ENCODE assay signal across 21 cellular contexts in genomic region chr12:108972226-108972757, GRCh38. TPM values are rescaled to one million over a fixed set of nuclear protein-coding genes. Genes with fewer than 3 reads are reported as not detected.
A peak's percentile ranks its signal among the peaks of the same experiment; 100 is the strongest.
DNase-seq lines count a peak whose midpoint lies in the region; ATAC-seq, FAIRE-seq and TF ChIP-seq lines count a peak whose summit lies in the region.
"Had no signal": no experiment of that assay in that cellular context is flagged by ENCODE, and none has a peak within 500 bp of the region (broad histone marks: within the 10 kb centered on the region; RNA-seq: fewer than 3 reads in every experiment).

No MANE protein-coding gene starts in this region.

- DNase-seq in NCI-H2081 (lab: John Stamatoyannopoulos, UW) (peak; percentile 5 to 53), NCI-H2081 treated with DMSO at 0.1 percent for 48 hours (lab: John Stamatoyannopoulos, UW) (no peak), NCI-H2029 treated with DMSO at 0.1 percent for 48 hours (lab: John Stamatoyannopoulos, UW) (peak; percentile 24), GM12878 (ENCODE audit: low read depth, low spot score) (no peak), neuronal stem cell (ENCODE audit: low spot score) (no peak), endothelial cell (ENCODE audit: low spot score) (no peak), trophoblast cell (no peak)
- no peak for DNase-seq in activated T-cell treated with anti-CD3 and anti-CD28 coated beads, Interleukin-2, amount 50 U/mL, for 24 hours
- DNase-seq: Caco-2, GOT3, Kasumi-1, NCI-H1048, NCI-H187, NCI-H2227 treated with DMSO at 0.1 percent for 48 hours, NCI-H526, SIG-M5, T-helper 17 cell had no signal

- no peak for ATAC-seq in GM12878
- ATAC-seq: T-helper 17 cell had no signal

- POLR2A ChIA-PET in GM12878 (lab: Charles Lee), result no interaction called here

- no peaks in the 10 kb centered on the region for H3K9me3 ChIP-seq in GM12878 (replicated peaks; ENCODE audit: control insufficient read depth, insufficient read depth, low read length)
- H3K9me3 ChIP-seq in neuronal stem cell (replicated peaks in 1 of 2; ENCODE audit: control insufficient read depth in 2 of 2, insufficient read depth in 1 of 2, low read depth in 1 of 2, low read length in 2 of 2), result peaks cover 0 to 3% of the 10 kb centered on the region in 2 donors
- no peaks in the 10 kb centered on the region for H3K9me3 ChIP-seq in trophoblast cell (ENCODE audit: insufficient read depth, low read depth, low read length)
- H3K9me3 ChIP-seq: Caco-2 had no signal

- WGBS in GM12878 (ENCODE audit: insufficient coverage, insufficient replicate concordance, low lambda C conversion rate, missing lambda C conversion rate), result 40% methylated on average over 10 of the region's 10 CpGs
- no CpG with 5 or more reads among the region's 10 CpGs for WGBS in neuronal stem cell (ENCODE audit: extremely low coverage in 2 of 2, insufficient read length in 2 of 2, insufficient replicate concordance in 1 of 2), 2 donors
- no CpG with 5 or more reads among the region's 10 CpGs for WGBS in trophoblast cell (ENCODE audit: extremely low coverage, insufficient coverage, insufficient read length)

- no peak overlapping the region for H2BK15ac ChIP-seq in neuronal stem cell (ENCODE audit: low read length)

- TF ChIP-seq EP300 in GM12878 (IDR thresholded peaks at IDR 0.05; ENCODE audit: borderline replicate concordance in 1 of 2, control insufficient read depth in 1 of 2, low read depth in 2 of 2, low read length in 2 of 2), result no peak

- no peak overlapping the region for H3K4me2 ChIP-seq in GM12878 (ENCODE audit: control insufficient read depth, insufficient read depth)
- H3K4me2 ChIP-seq in neuronal stem cell (ENCODE audit: insufficient read depth, low read length, poor library complexity, severe bottlenecking), result no peak overlapping the region
- H3K4me2 ChIP-seq in trophoblast cell (ENCODE audit: low read length), result no peak overlapping the region

- H2AFZ ChIP-seq in GM12878 (ENCODE audit: control insufficient read depth, low read depth, low read length) (no peak overlapping the region), neuronal stem cell (ENCODE audit: low read length) (peak overlapping the region; percentile 14), trophoblast cell (ENCODE audit: insufficient read depth, low read length, poor library complexity) (no peak overlapping the region)

- H3K27ac ChIP-seq in GM12878 (ENCODE audit: control insufficient read depth, insufficient read depth), result no peak overlapping the region
- no peak overlapping the region for H3K27ac ChIP-seq in neuronal stem cell (replicated peaks; ENCODE audit: low read length)
- no peak overlapping the region for H3K27ac ChIP-seq in trophoblast cell (ENCODE audit: low read depth, low read length)
- H3K27ac ChIP-seq: C4-2B had no signal

- SMC1A ChIA-PET in GM12878 (lab: Charles Lee; ENCODE audit: uncharacterized antibody, unreplicated experiment), result no interaction called here

- H3K79me2 ChIP-seq in GM12878 (ENCODE audit: control insufficient read depth, insufficient read depth, low read length) (no peaks in the 10 kb centered on the region), trophoblast cell (ENCODE audit: control insufficient read depth, insufficient read depth, low read length, poor library complexity) (no peaks in the 10 kb centered on the region)

- in situ Hi-C loops in GM12878 (cut with MboI), result no loop called here

- CTCF ChIA-PET in GM12878 (lab: Yijun Ruan, JAX), result no interaction called here

- peaks cover 3% of the 10 kb centered on the region for H3K36me3 Mint-ChIP-seq in endothelial cell (ENCODE audit: low read depth, unreplicated experiment)
- H3K36me3 Mint-ChIP-seq in activated T-cell treated with anti-CD3 and anti-CD28 coated beads, Interleukin-2, amount 50 U/mL, for 24 hours (ENCODE audit: low read depth), result no peaks in the 10 kb centered on the region

- no peaks in the 10 kb centered on the region for H3K9me3 Mint-ChIP-seq in endothelial cell (ENCODE audit: unreplicated experiment)
- no peaks in the 10 kb centered on the region for H3K9me3 Mint-ChIP-seq in activated T-cell treated with anti-CD3 and anti-CD28 coated beads, Interleukin-2, amount 50 U/mL, for 24 hours

- no peak overlapping the region for H3K14ac ChIP-seq in neuronal stem cell (ENCODE audit: low read length)
- H3K14ac ChIP-seq in trophoblast cell (ENCODE audit: low read length), result no peak overlapping the region

- H2BK12ac ChIP-seq in neuronal stem cell (ENCODE audit: low read length) (no peak overlapping the region), trophoblast cell (ENCODE audit: low read length) (no peak overlapping the region)

- no peak overlapping the region for H4K91ac ChIP-seq in neuronal stem cell (ENCODE audit: low read depth, low read length, poor library complexity)
- no peak overlapping the region for H4K91ac ChIP-seq in trophoblast cell (ENCODE audit: low read depth, low read length)

- H3K36me3 ChIP-seq in GM12878 (ENCODE audit: control insufficient read depth in 2 of 2, insufficient read depth in 2 of 2, low read length in 1 of 2) (no peaks in the 10 kb centered on the region), neuronal stem cell (replicated peaks in 1 of 2; ENCODE audit: control insufficient read depth in 2 of 2, insufficient read depth in 2 of 2, low read length in 2 of 2) (no peaks in the 10 kb centered on the region), trophoblast cell (ENCODE audit: control insufficient read depth in 1 of 2, insufficient read depth in 2 of 2, low read length in 2 of 2) (no peaks in the 10 kb centered on the region)

- H2BK5ac ChIP-seq in neuronal stem cell (ENCODE audit: low read length), result no peak overlapping the region
- H2BK5ac ChIP-seq in trophoblast cell (ENCODE audit: low read depth, low read length, poor library complexity), result no peak overlapping the region

- H2AK5ac ChIP-seq in neuronal stem cell (ENCODE audit: low read depth, low read length) (no peak overlapping the region), trophoblast cell (ENCODE audit: low read length) (no peak overlapping the region)

- no peak overlapping the region for H3K4me3 Mint-ChIP-seq in endothelial cell (ENCODE audit: unreplicated experiment)
- no peak overlapping the region for H3K4me3 Mint-ChIP-seq in activated T-cell treated with anti-CD3 and anti-CD28 coated beads, Interleukin-2, amount 50 U/mL, for 24 hours
- H3K4me3 Mint-ChIP-seq: T-helper 17 cell had no signal

- H3K27me3 ChIP-seq in GM12878 (replicated peaks in 1 of 2; ENCODE audit: control insufficient read depth in 2 of 2, insufficient read depth in 2 of 2, low read length in 1 of 2), result no peaks in the 10 kb centered on the region; a peak in 2 of 4 replicates
- H3K27me3 ChIP-seq in neuronal stem cell (ENCODE audit: control insufficient read depth in 3 of 3, insufficient read depth in 3 of 3, low read depth in 1 of 3, low read length in 3 of 3), result peaks cover 0 to 5% (median 0%) of the 10 kb centered on the region in 3 experiments
- H3K27me3 ChIP-seq in trophoblast cell (ENCODE audit: insufficient read depth, low read length), result no peaks in the 10 kb centered on the region

- no peak overlapping the region for H2BK120ac ChIP-seq in neuronal stem cell (ENCODE audit: low read depth, low read length)
- no peak overlapping the region for H2BK120ac ChIP-seq in trophoblast cell (ENCODE audit: insufficient read depth, low read length, poor library complexity)

- no peaks in the 10 kb centered on the region for H3K27me3 Mint-ChIP-seq in endothelial cell (ENCODE audit: unreplicated experiment)
- peaks cover 9% of the 10 kb centered on the region for H3K27me3 Mint-ChIP-seq in activated T-cell treated with anti-CD3 and anti-CD28 coated beads, Interleukin-2, amount 50 U/mL, for 24 hours

- H3K9ac ChIP-seq in GM12878 (ENCODE audit: control insufficient read depth, insufficient read depth, low read length), result no peak overlapping the region
- no peak overlapping the region for H3K9ac ChIP-seq in neuronal stem cell (ENCODE audit: low read depth, low read length, poor library complexity)
- no peak overlapping the region for H3K9ac ChIP-seq in trophoblast cell (ENCODE audit: low read length)

- H4K8ac ChIP-seq in neuronal stem cell (ENCODE audit: low read depth, low read length), result no peak overlapping the region
- no peak overlapping the region for H4K8ac ChIP-seq in trophoblast cell (ENCODE audit: low read depth, low read length)

- TF ChIP-seq CTCF in GM12878 (IDR thresholded peaks at IDR 0.05 in 2 of 3, conservative IDR thresholded peaks at IDR 0.05 in 1 of 3; ENCODE audit: control insufficient read depth in 2 of 3, extremely low read depth in 1 of 3, insufficient read depth in 1 of 3, low read depth in 3 of 3, low read length in 3 of 3), result no peak
- TF ChIP-seq CTCF in endothelial cell (IDR thresholded peaks at IDR 0.05; ENCODE audit: unreplicated experiment), result no peak

- H3K4me1 ChIP-seq in GM12878 (ENCODE audit: control insufficient read depth, insufficient read depth, low read length), result no peaks in the 10 kb centered on the region
- H3K4me1 ChIP-seq in neuronal stem cell (ENCODE audit: control insufficient read depth in 2 of 2, insufficient read depth in 1 of 2, low read depth in 1 of 2, low read length in 2 of 2), result peaks cover 2 to 6% of the 10 kb centered on the region in 2 donors
- peaks cover 2 to 3% of the 10 kb centered on the region in 2 experiments for H3K4me1 ChIP-seq in trophoblast cell (ENCODE audit: control insufficient read depth in 1 of 2, insufficient read depth in 2 of 2, low read length in 2 of 2)
- H3K4me1 ChIP-seq: Caco-2 had no signal

- H3K79me1 ChIP-seq in neuronal stem cell (ENCODE audit: low read depth, low read length) (no peaks in the 10 kb centered on the region), trophoblast cell (ENCODE audit: low read length) (no peaks in the 10 kb centered on the region)

- no peak overlapping the region for H3K27ac Mint-ChIP-seq in endothelial cell (ENCODE audit: unreplicated experiment)
- no peak overlapping the region for H3K27ac Mint-ChIP-seq in activated T-cell treated with anti-CD3 and anti-CD28 coated beads, Interleukin-2, amount 50 U/mL, for 24 hours

- BruUV-seq in GM12878 (replicated peaks; lab: Mats Ljungman, UMichigan), result no TSS peak

- intact Hi-C loops in GM12878 (cut with micrococcal nuclease; ENCODE audit: unreplicated experiment), result no loop called here

- H3K23ac ChIP-seq in neuronal stem cell (ENCODE audit: low read depth, low read length, poor library complexity), result no peak overlapping the region
- no peak overlapping the region for H3K23ac ChIP-seq in trophoblast cell (ENCODE audit: low read length)

- RAD21 ChIA-PET in GM12878 (lab: Charles Lee; ENCODE audit: unreplicated experiment), result no interaction called here

- H3K4me3 ChIP-seq in GM12878, result no peak overlapping the region
- no peak overlapping the region for H3K4me3 ChIP-seq in neuronal stem cell (ENCODE audit: low read length in 2 of 2)
- H3K4me3 ChIP-seq in trophoblast cell (ENCODE audit: low read depth, low read length), result no peak overlapping the region

- no peak for TF ChIP-seq RAD21 in GM12878 (IDR thresholded peaks at IDR 0.05; ENCODE audit: insufficient read depth, low read depth, low read length)

- no peaks in the 10 kb centered on the region for H4K20me1 ChIP-seq in GM12878 (ENCODE audit: control insufficient read depth, insufficient read depth)

- H3K18ac ChIP-seq in neuronal stem cell (ENCODE audit: low read length) (no peak overlapping the region), trophoblast cell (ENCODE audit: low read length) (no peak overlapping the region)

- no peak overlapping the region for H4K12ac ChIP-seq in trophoblast cell (ENCODE audit: low read depth, low read length)

- no peak overlapping the region for H3K4ac ChIP-seq in neuronal stem cell (ENCODE audit: low read length)
- no peak overlapping the region for H3K4ac ChIP-seq in trophoblast cell (ENCODE audit: low read depth, low read length)

- TF ChIP-seq POLR2A in GM12878 (IDR thresholded peaks at IDR 0.05; ENCODE audit: low read depth, low read length), result no peak

- FAIRE-seq in GM12878 (lab: Jason Lieb, UNC), result no peak
- FAIRE-seq: GM12891, GM19239 had no signal

- H3K4me1 Mint-ChIP-seq in endothelial cell (ENCODE audit: unreplicated experiment), result no peaks in the 10 kb centered on the region
- H3K4me1 Mint-ChIP-seq in activated T-cell treated with anti-CD3 and anti-CD28 coated beads, Interleukin-2, amount 50 U/mL, for 24 hours (ENCODE audit: low read depth), result no peaks in the 10 kb centered on the region
- H3K4me1 Mint-ChIP-seq: T-helper 17 cell had no signal

RNA-seq across cellular contexts. Expression of gene SVOP, which starts 48.6 kb away (rescaled TPM):
- not detected in 2 replicates for total RNA-seq in GM12878 (2013; cell fraction: nucleolus; rRNA removed)
- total RNA-seq in GM12878 (2014; rRNA removed) (under 0.01 TPM in 1 of 2 replicates, not detected in the other), GM12878 (2014; rRNA removed; fragmentation: Illumina TruSeq; extraction: Trizol) (not detected in 2 replicates), GM12878 (2021) (not detected in 2 replicates), endothelial cell (ENCODE audit: unreplicated experiment) (0.15 TPM)
- polyA plus RNA-seq in GM12878 (2011; ENCODE audit: low read depth), result not detected
- polyA plus RNA-seq in GM12878 (2011; rRNA removed) (not detected in 2 replicates), GM12878 (2014; fragmentation: Illumina TruSeq; extraction: Trizol) (not detected in 2 replicates), GM12878 (2014; fragmentation: Nextera tagmentation; extraction: Ambion mirVana) (not detected), GM12878 (2014; rRNA removed) (not detected in 2 replicates), GM12878 (2016; fragmentation: Nextera tagmentation; extraction: Ambion mirVana) (not detected)
- not detected in 2 replicates for polyA plus RNA-seq in GM12878 (2011; cell fraction: cytosol; rRNA removed)
- polyA plus RNA-seq in GM12878 (2011; cell fraction: nucleus; rRNA removed), result not detected in 2 replicates
- not detected in 2 replicates for polyA plus RNA-seq in GM12878 (2012)
- polyA minus RNA-seq in GM12878 (2011; rRNA and poly(A)+ RNA removed), result not detected in 2 replicates
- polyA minus RNA-seq in GM12878 (2011; cell fraction: cytosol; rRNA and poly(A)+ RNA removed), result not detected in 2 replicates
- not detected in 2 replicates for polyA minus RNA-seq in GM12878 (2011; cell fraction: nucleus; rRNA and poly(A)+ RNA removed)
- 0.01 TPM for polyA plus RNA-seq in neuronal stem cell (2013, experiment 1 of 2)
- polyA plus RNA-seq in neuronal stem cell (2013, experiment 2 of 2), result 0.04 TPM
- polyA plus RNA-seq in trophoblast cell (2013), result 0.04 TPM in 2 replicates
- total RNA-seq: A172, T-helper 17 cell had no signal

Comparison
In these comparisons a context has a peak if more than half of its experiments do, and no peak if none do; other contexts are left out.
1. DNase-seq: peak in NCI-H2081 (2 of 2) and NCI-H2029 treated with DMSO at 0.1 percent for 48 hours (single experiment); none in NCI-H2081 treated with DMSO at 0.1 percent for 48 hours (single experiment), GM12878 (single experiment), neuronal stem cell (single experiment), endothelial cell (single experiment), activated T-cell treated with anti-CD3 and anti-CD28 coated beads, Interleukin-2, amount 50 U/mL, for 24 hours (single experiment) and trophoblast cell (0 of 2).